Comparison of ENCODE assay signal across 22 cellular contexts in the genomic region with DNA sequence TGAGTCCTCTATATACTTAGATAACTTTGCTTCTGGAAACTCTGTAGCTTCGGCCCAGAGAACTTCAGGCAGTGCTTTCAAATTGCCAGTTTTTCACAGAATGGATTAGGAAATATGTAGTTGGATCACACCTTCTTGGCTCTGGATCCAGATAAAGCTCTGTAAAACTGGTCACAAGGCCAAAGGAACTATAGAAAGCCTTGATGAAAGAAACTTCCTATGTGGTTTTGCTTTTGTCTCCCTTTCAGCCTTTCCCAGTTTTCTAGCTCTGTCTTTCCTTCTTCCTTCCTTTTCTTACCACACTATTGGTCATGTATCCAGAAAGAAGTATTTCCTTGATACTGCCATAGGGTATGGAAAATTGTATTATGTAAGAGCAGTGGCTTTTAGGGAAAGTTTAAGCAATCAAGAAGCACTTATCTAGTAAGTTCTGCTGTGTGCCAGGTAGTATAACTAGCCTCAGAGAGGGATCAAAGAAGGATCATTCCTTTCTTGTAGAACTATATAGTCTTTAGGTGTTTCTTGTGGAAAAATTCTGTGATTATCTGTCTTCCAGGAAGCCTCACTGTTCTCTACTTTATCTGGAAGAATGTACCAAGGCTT.
"Had no signal": no experiment of that assay in that cellular context is flagged by ENCODE, and none has a peak within 500 bp of the region (broad histone marks: within the 10 kb centered on the region; RNA-seq: fewer than 3 reads in every experiment).

No MANE protein-coding gene starts in this region.

- H3K27me3 ChIP-seq: brain microvascular endothelial cell, testis had no signal

- H3K4me1 ChIP-seq: parathyroid adenoma, testis had no signal

- H3K4me3 ChIP-seq: testis had no signal

- H3K27me3 Mint-ChIP-seq: activated naive CD8-positive, alpha-beta T cell; central memory CD8-positive, alpha-beta T cell; stimulated activated naive CD8-positive, alpha-beta T cell treated with anti-CD3 and anti-CD28 coated beads, Interleukin-15, amount 100 ng/mL, for 72 hours had no signal

- H3K36me3 ChIP-seq: brain microvascular endothelial cell had no signal

- DNase-seq: activated CD4-positive, alpha-beta T cell treated with anti-CD3 and anti-CD28 coated beads for 48 hours; activated CD8-positive, alpha-beta memory T cell treated with anti-CD3 and anti-CD28 coated beads, Interleukin-2, amount 50 U/mL, for 4 hours; activated CD8-positive, alpha-beta T cell treated with anti-CD3 and anti-CD28 coated beads, Interleukin-2, amount 10 ng/mL, durations not matched to agents 7 days and 5 days; activated gamma-delta T cell; activated T-cell treated with anti-CD3 and anti-CD28 coated beads, Interleukin-2, amount 50 U/mL, for 72 hours; amygdala; brain microvascular endothelial cell; dermis blood vessel endothelial cell; foreskin melanocyte; head of caudate nucleus; midbrain; stimulated activated CD4-positive, alpha-beta T cell treated with anti-CD3 and anti-CD28 coated beads, Interleukin-1b, Interleukin-23, amount 100 ng/mL, for 48 hours; stimulated activated naive CD8-positive, alpha-beta T cell treated with anti-CD3 and anti-CD28 coated beads, Interleukin-15, amount 100 ng/mL, for 72 hours; SW 1271; testis had no signal

- ATAC-seq: activated CD8-positive, alpha-beta T cell treated with anti-CD3 and anti-CD28 coated beads, Interleukin-2, amount 10 ng/mL, durations not matched to agents 7 days and 5 days; activated T-cell treated with anti-CD3 and anti-CD28 coated beads, Interleukin-2, amount 50 U/mL, for 72 hours; esophagus mucosa; stimulated activated naive CD8-positive, alpha-beta T cell treated with anti-CD3 and anti-CD28 coated beads, Interleukin-15, amount 100 ng/mL, for 72 hours; WTC11 had no signal

- H3K9me3 ChIP-seq: testis had no signal

- H3K27ac Mint-ChIP-seq: activated CD8-positive, alpha-beta T cell treated with anti-CD3 and anti-CD28 coated beads, Interleukin-2, amount 10 ng/mL, durations not matched to agents 7 days and 5 days; activated naive CD8-positive, alpha-beta T cell; activated T-cell treated with anti-CD3 and anti-CD28 coated beads, Interleukin-2, amount 50 U/mL, for 72 hours; stimulated activated naive CD8-positive, alpha-beta T cell treated with anti-CD3 and anti-CD28 coated beads, Interleukin-15, amount 100 ng/mL, for 72 hours; WTC11 had no signal

- H3K4me3 Mint-ChIP-seq: activated CD8-positive, alpha-beta T cell treated with anti-CD3 and anti-CD28 coated beads, Interleukin-2, amount 10 ng/mL, durations not matched to agents 7 days and 5 days; activated naive CD8-positive, alpha-beta T cell; activated T-cell treated with anti-CD3 and anti-CD28 coated beads, Interleukin-2, amount 50 U/mL, for 72 hours; central memory CD8-positive, alpha-beta T cell; stimulated activated naive CD8-positive, alpha-beta T cell treated with anti-CD3 and anti-CD28 coated beads, Interleukin-15, amount 100 ng/mL, for 72 hours; WTC11 had no signal

- FAIRE-seq: TTC549, urothelium cell line had no signal

- H3K9me3 Mint-ChIP-seq: activated T-cell treated with anti-CD3 and anti-CD28 coated beads, Interleukin-2, amount 50 U/mL, for 72 hours; central memory CD8-positive, alpha-beta T cell; WTC11 had no signal

- H2AFZ ChIP-seq: parathyroid adenoma had no signal

- H3K4me1 Mint-ChIP-seq: WTC11 had no signal

- H3K9ac ChIP-seq: parathyroid adenoma had no signal

- H3K27ac ChIP-seq: brain microvascular endothelial cell, parathyroid adenoma, testis had no signal
